ENCODE assay signal across 1 cellular context in genomic region chr11:68467446-68467845, GRCh38.
TF ChIP-seq lines count a peak whose summit lies in the region.

No MANE protein-coding gene starts in this region.

TF ChIP-seq in HepG2, 621 proteins besides CTCF, POLR2A, EP300 and RAD21:
- no peak for TF ChIP-seq ONECUT2 (CRISPR knock-in tag; IDR thresholded peaks at IDR 0.05)
- TF ChIP-seq PHF21A (CRISPR knock-in tag; IDR thresholded peaks at IDR 0.05), result 0 out of 2 replicates have a peak, but pooled peaks have one; percentile 23
- TF ChIP-seq SIX4 (CRISPR knock-in tag; IDR thresholded peaks at IDR 0.05), result no peak
- TF ChIP-seq, protein P1, sequence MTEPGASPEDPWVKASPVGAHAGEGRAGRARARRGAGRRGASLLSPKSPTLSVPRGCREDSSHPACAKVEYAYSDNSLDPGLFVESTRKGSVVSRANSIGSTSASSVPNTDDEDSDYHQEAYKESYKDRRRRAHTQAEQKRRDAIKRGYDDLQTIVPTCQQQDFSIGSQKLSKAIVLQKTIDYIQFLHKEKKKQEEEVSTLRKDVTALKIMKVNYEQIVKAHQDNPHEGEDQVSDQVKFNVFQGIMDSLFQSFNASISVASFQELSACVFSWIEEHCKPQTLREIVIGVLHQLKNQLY (CRISPR knock-in tag; IDR thresholded peaks at IDR 0.05), result no peak
- no peak for TF ChIP-seq TEAD2 (CRISPR knock-in tag; IDR thresholded peaks at IDR 0.05)
